8 cellular contexts compared by ENCODE assay signal in the genomic region with DNA sequence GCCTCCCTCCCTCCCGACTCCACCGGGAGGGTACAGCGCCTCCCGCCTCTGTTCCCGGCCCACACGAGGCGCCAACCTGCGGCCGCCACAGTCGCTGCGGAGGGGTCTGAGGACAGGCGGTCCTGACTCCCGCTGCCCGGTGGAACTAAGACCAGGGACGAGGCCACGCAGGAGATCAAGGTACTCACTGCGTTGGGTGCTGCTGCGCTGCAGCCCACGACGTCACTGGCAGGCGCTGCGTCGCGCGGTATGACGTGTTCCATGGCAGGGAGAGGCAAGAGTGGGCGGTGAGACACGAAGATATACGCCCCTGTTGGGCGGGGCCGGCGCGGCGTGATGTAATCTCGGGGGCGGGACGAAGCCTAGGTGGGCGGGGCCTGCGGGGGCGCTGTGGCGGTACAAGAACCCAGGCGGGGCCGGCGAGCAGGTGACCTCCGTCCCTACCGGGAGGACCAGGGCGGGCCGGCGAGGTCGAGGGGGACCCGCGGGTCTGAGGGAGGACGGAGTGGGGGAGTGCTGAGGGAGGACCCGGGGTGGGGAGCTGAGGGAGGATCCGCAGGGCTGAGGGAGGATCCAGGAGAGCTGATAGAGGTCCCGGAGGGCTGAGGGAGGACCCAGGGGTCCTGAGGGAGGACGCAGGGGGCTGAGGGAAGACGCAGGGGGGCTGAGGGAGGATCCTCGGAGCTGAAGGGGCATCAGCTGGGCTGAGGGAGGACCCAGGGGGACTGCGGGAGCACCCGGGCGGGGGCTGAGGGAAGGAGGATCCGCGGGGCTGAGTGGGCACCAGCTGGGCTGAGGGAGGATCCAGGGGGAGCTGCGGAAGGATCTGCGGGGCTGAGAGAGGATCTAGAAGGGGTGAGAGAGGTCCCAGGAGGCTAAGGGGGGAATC. TPM values are rescaled to one million over a fixed set of nuclear protein-coding genes. Genes with fewer than 3 reads are reported as not detected.
DNase-seq lines count a peak whose midpoint lies in the region; ATAC-seq and TF ChIP-seq lines count a peak whose summit lies in the region.

Gene MRPL55 (minus strand): TSS at position 227 of the 889 bp plus-strand sequence. CDS start 1,039 bp downstream, outside the sequence.

- H3K27ac ChIP-seq in adrenal gland = peak within 1 kb of the TSS; percentile 26 to 94 (median 90)
- peak within 1 kb of the TSS; percentile 56 to 96 (median 87) for H3K27ac ChIP-seq in heart right ventricle
- peak within 1 kb of the TSS; percentile 86 for H3K27ac ChIP-seq in upper lobe of right lung

- H3K4me3 ChIP-seq in adrenal gland (peak within 1 kb of the TSS; percentile 67 to 100 (median 90)), heart right ventricle (peak within 1 kb of the TSS; percentile 82 to 99 (median 94)), upper lobe of right lung (peak within 1 kb of the TSS; percentile 76)

- peak; percentile 88 for ATAC-seq in HG02870 (IDR thresholded peaks at IDR 0.05; ENCODE audit: unreplicated experiment)
- peak; percentile 93 to 99 (median 97) for ATAC-seq in heart right ventricle
- ATAC-seq in upper lobe of right lung = peak; percentile 98

- no peaks in the 10 kb centered on the region for H3K9me3 ChIP-seq in adrenal gland (replicated peaks in 1 of 3)
- no peaks in the 10 kb centered on the region for H3K9me3 ChIP-seq in heart right ventricle
- no peaks in the 10 kb centered on the region for H3K9me3 ChIP-seq in upper lobe of right lung

- intact Hi-C loops in adrenal gland (cut with DNase I) (no loop called here), heart right ventricle (cut with DNase I) (no loop called here), posterior vena cava (cut with DNase I) (no loop called here), upper lobe of right lung (cut with DNase I) (no loop called here)

- peak; percentile 73 to 97 for TF ChIP-seq POLR2A in adrenal gland (IDR thresholded peaks at IDR 0.05)

- H3K36me3 ChIP-seq in adrenal gland (replicated peaks in 1 of 2) (peaks cover 0 to 23% of the 10 kb centered on the region in 2 donors), heart right ventricle (peaks cover 0 to 27% (median 10%) of the 10 kb centered on the region in 9 donors), upper lobe of right lung (peaks cover 21% of the 10 kb centered on the region)

- 1 to 2% (median 1%) methylated on average over 25 to 66 of the region's 66 CpGs for WGBS in adrenal gland, 4 donors
- 1% methylated on average over 66 of the region's 66 CpGs for WGBS in heart right ventricle, 2 donors

- DNase-seq in GM13976 (ENCODE audit: low spot score) (peak; percentile 98), NCI-H146 (lab: John Stamatoyannopoulos, UW) (peak; percentile 96), T-helper 1 cell (peak; percentile 96 to 98 (median 97)), adrenal gland (peak; percentile 95 to 99 (median 98)), heart right ventricle (peak; percentile 96 to 98), posterior vena cava (ENCODE audit: low spot score) (peak; percentile 99), upper lobe of right lung (peak; percentile 99)

- H3K4me1 ChIP-seq in adrenal gland (replicated peaks in 1 of 2) (peaks cover 8 to 22% of the 10 kb centered on the region in 2 donors), heart right ventricle (peaks cover 7 to 36% (median 25%) of the 10 kb centered on the region in 9 donors), upper lobe of right lung (peaks cover 22% of the 10 kb centered on the region)

- no peaks in the 10 kb centered on the region for H3K27me3 ChIP-seq in adrenal gland
- H3K27me3 ChIP-seq in heart right ventricle = no peaks in the 10 kb centered on the region
- H3K27me3 ChIP-seq in upper lobe of right lung = no peaks in the 10 kb centered on the region

- no peak for TF ChIP-seq CTCF in GM13976 (IDR thresholded peaks at IDR 0.05; ENCODE audit: borderline replicate concordance, control extremely low read depth, extremely low read depth, insufficient read depth, missing control alignments)
- TF ChIP-seq CTCF in adrenal gland (IDR thresholded peaks at IDR 0.05) = no peak
- TF ChIP-seq CTCF in heart right ventricle (IDR thresholded peaks at IDR 0.05) = peak in 4 of 9 donors; percentile 5 to 38 (median 20)
- no peak for TF ChIP-seq CTCF in upper lobe of right lung (IDR thresholded peaks at IDR 0.05)

- in situ Hi-C loops in GM13976 (cut with MboI; ENCODE audit: low sequenced_read_pairs, unreplicated experiment) = no loop called here

RNA-seq across cellular contexts. Expression of gene MRPL55, which starts in this region (rescaled TPM):
- total RNA-seq in adrenal gland = 100 to 1,000 TPM in 2 of 8 donors, 10 to 100 TPM in 6; 56.4 to 120 (median 70.8) TPM
- polyA plus RNA-seq in adrenal gland = 100 to 1,000 TPM in 2 of 3 donors, 10 to 100 TPM in 1; 25.1 to 309 (median 303) TPM
- total RNA-seq in heart right ventricle = 10 to 100 TPM; 38.0 to 65.2 (median 46.3) TPM
- 100 to 1,000 TPM; 113 to 174 TPM for polyA plus RNA-seq in heart right ventricle
- total RNA-seq in posterior vena cava = 10 to 100 TPM; 30.0 to 30.9 TPM
- total RNA-seq in upper lobe of right lung = 39.9 TPM

Comparison
In these comparisons a context has a peak if more than half of its experiments do, and no peak if none do; other contexts are left out.
1. Peak in every context shown above with its lines: DNase-seq, ATAC-seq, H3K4me3 ChIP-seq and H3K27ac ChIP-seq.